1 cellular context compared by ENCODE assay signal in genomic region chr20:25221592-25222460, GRCh38.
TF ChIP-seq lines count a peak whose summit lies in the region.

No MANE protein-coding gene starts in this region.

TF ChIP-seq in GM23338, 12 proteins besides CTCF, POLR2A, EP300 and RAD21 (continued from another document):
- TF ChIP-seq ZNF462 (CRISPR knock-in tag; IDR thresholded peaks at IDR 0.05) (no peak), EZH2phosphoT487 (IDR thresholded peaks at IDR 0.05; ENCODE audit: unreplicated experiment) (no peak), POLR2AphosphoS5 (IDR thresholded peaks at IDR 0.05; ENCODE audit: low read depth) (no peak)
